Comparison of ENCODE assay signal across 8 cellular contexts in genomic region chr14:68926236-68926635, GRCh38. TPM values are rescaled to one million over a fixed set of nuclear protein-coding genes. Genes with fewer than 3 reads are reported as not detected.
A peak's percentile ranks its signal among the peaks of the same experiment; 100 is the strongest.
DNase-seq lines count a peak whose midpoint lies in the region; ATAC-seq and TF ChIP-seq lines count a peak whose summit lies in the region.

No MANE protein-coding gene starts in this region.

- H3K9me3 ChIP-seq in HCT116 (ENCODE audit: control insufficient read depth in 1 of 2, insufficient read depth in 1 of 2, low read depth in 1 of 2, low read length in 2 of 2) (peaks cover 5 to 9% of the 10 kb centered on the region in 2 experiments; a peak in 2 of 4 replicates), ascending aorta (no peaks in the 10 kb centered on the region), liver (ENCODE audit: control insufficient read depth in 4 of 4, low read length in 3 of 4) (no peaks in the 10 kb centered on the region), Peyer's patch (no peaks in the 10 kb centered on the region), lower lobe of right lung (no peaks in the 10 kb centered on the region)

- POLR2A ChIA-PET in HCT116 (lab: Charles Lee) (no interaction called here), HEK293T (lab: Yijun Ruan, JAX) (no interaction called here)

- no peak for TF ChIP-seq RAD21 in HCT116 (IDR thresholded peaks at IDR 0.05; ENCODE audit: low read depth)
- peak in 1 of 2 donors; percentile 45 for TF ChIP-seq RAD21 in liver (IDR thresholded peaks at IDR 0.05)

- H3K4me1 Mint-ChIP-seq in CD14-positive monocyte: peaks cover 87% of the 10 kb centered on the region

- no peaks in the 10 kb centered on the region for H3K9me2 ChIP-seq in HCT116 (ENCODE audit: insufficient read depth)

- intact Hi-C loops in CD14-positive monocyte (cut with micrococcal nuclease): loop anchor here in 1 of 2 donors (10.0 kb wide), 1 partner anchor 241 kb away; no protein-coding TSS in a partner anchor
- intact Hi-C loops in HCT116 (cut with micrococcal nuclease): no loop called here
- intact Hi-C loops in ascending aorta (cut with DNase I): no loop called here
- intact Hi-C loops in lower lobe of right lung (cut with DNase I): no loop called here

- H3K27ac Mint-ChIP-seq in CD14-positive monocyte: peak overlapping the region in 6 of 7 donors; percentile 57 to 97 (median 86)

- H3K27me3 Mint-ChIP-seq in CD14-positive monocyte (ENCODE audit: low read depth in 3 of 3): no peaks in the 10 kb centered on the region

- H3K36me3 ChIP-seq in HCT116 (ENCODE audit: control insufficient read depth in 1 of 2, insufficient read depth in 2 of 2, low read length in 2 of 2) (peaks cover 0 to 21% of the 10 kb centered on the region in 2 experiments; a peak in 1 of 4 replicates), ascending aorta (peaks cover 10 to 37% of the 10 kb centered on the region in 2 donors), liver (ENCODE audit: control insufficient read depth in 4 of 4, insufficient read depth in 3 of 4, low read depth in 1 of 4, low read length in 3 of 4) (peaks cover 0 to 4% (median 3%) of the 10 kb centered on the region in 4 donors), Peyer's patch (peaks cover 0 to 5% (median 0%) of the 10 kb centered on the region in 3 donors), lower lobe of right lung (peaks cover 11% of the 10 kb centered on the region)

- peaks cover 60% of the 10 kb centered on the region for H3K79me2 ChIP-seq in HCT116 (ENCODE audit: insufficient read depth, low read length)

- CTCF ChIA-PET in HCT116 (lab: Charles Lee) (no interaction called here), HEK293T (lab: Yijun Ruan, JAX) (interaction anchor here (1.4 kb wide), 1 partner anchor 33 kb away, joined by 4 read pairs; no protein-coding TSS in a partner anchor)

- no TSS peak for BruUV-seq in HCT116 (replicated peaks; lab: Mats Ljungman, UMichigan)

- ATAC-seq in HCT116 (no peak), lower lobe of right lung (no peak), GM19324 (IDR thresholded peaks at IDR 0.05; ENCODE audit: low FRiP score, unreplicated experiment) (no peak)

- WGBS in liver: 91% methylated on average over 1 of the region's 1 CpG

- H3K4me2 ChIP-seq in HCT116 (ENCODE audit: low read length): no peak overlapping the region

- peaks cover 4 to 20% (median 9%) of the 10 kb centered on the region in 7 donors for H3K9me3 Mint-ChIP-seq in CD14-positive monocyte

- RAD21 ChIA-PET in HCT116 (lab: Charles Lee; ENCODE audit: low non-redundant PET in 1 of 2, low total read pairs in 2 of 2, uncharacterized antibody in 2 of 2, unreplicated experiment in 2 of 2): no interaction called here

- TF ChIP-seq CTCF in CD14-positive monocyte (IDR thresholded peaks at IDR 0.05): peak; percentile 68
- TF ChIP-seq CTCF in HCT116 (IDR thresholded peaks at IDR 0.05 in 2 of 3, conservative IDR thresholded peaks at IDR 0.05 in 1 of 3; ENCODE audit: borderline replicate concordance in 1 of 3, insufficient read depth in 1 of 3, low read depth in 2 of 3, low read length in 2 of 3): peak in 2 of 3 experiments; percentile 60 to 72; a peak in 4 of 6 replicates
- TF ChIP-seq CTCF in ascending aorta (IDR thresholded peaks at IDR 0.05): peak; percentile 10 to 40 (median 28)
- TF ChIP-seq CTCF in liver (IDR thresholded peaks at IDR 0.05; ENCODE audit: low read depth, low read length, missing input control): peak; percentile 39
- peak in 2 of 6 experiments; percentile 16 to 26 for TF ChIP-seq CTCF in Peyer's patch (IDR thresholded peaks at IDR 0.05)
- no peak for TF ChIP-seq CTCF in lower lobe of right lung (IDR thresholded peaks at IDR 0.05)

- H3K27ac ChIP-seq in HCT116 (ENCODE audit: low read depth, low read length) (no peak overlapping the region), ascending aorta (peak overlapping the region; percentile 89 to 93), liver (ENCODE audit: low read depth in 1 of 2, low read length in 2 of 2) (peak overlapping the region; percentile 11 to 29), Peyer's patch (peak overlapping the region in 1 of 4 donors; percentile 75), lower lobe of right lung (no peak overlapping the region)

- H3K4me1 ChIP-seq in HCT116 (ENCODE audit: control insufficient read depth in 1 of 2, insufficient read depth in 2 of 2, low read length in 2 of 2) (peaks cover 0 to 5% of the 10 kb centered on the region in 2 experiments; a peak in 1 of 4 replicates), ascending aorta (peaks cover 28 to 76% of the 10 kb centered on the region in 2 donors), liver (ENCODE audit: control insufficient read depth in 4 of 4, insufficient read depth in 4 of 4, low read length in 3 of 4) (peaks cover 3 to 27% (median 18%) of the 10 kb centered on the region in 4 donors), Peyer's patch (peaks cover 0 to 15% (median 0%) of the 10 kb centered on the region in 4 donors), lower lobe of right lung (peaks cover 32% of the 10 kb centered on the region)

- DNase-seq in CD14-positive monocyte (ENCODE audit: low spot score) (no peak), HCT116 (ENCODE audit: low read depth, low spot score) (no peak), ascending aorta (ENCODE audit: low spot score in 2 of 2) (no peak), HEK293T (ENCODE audit: extremely low spot score) (no peak), Peyer's patch (no peak), lower lobe of right lung (no peak)

- no peak overlapping the region for H3K4me3 Mint-ChIP-seq in CD14-positive monocyte

- TF ChIP-seq POLR2A in HCT116 (IDR thresholded peaks at IDR 0.05; ENCODE audit: borderline replicate concordance, extremely low read depth, insufficient read depth, insufficient read length) (no peak), Peyer's patch (IDR thresholded peaks at IDR 0.05) (no peak)

- H3K27me3 ChIP-seq in HCT116 (ENCODE audit: insufficient read depth, low read length) (no peaks in the 10 kb centered on the region), ascending aorta (no peaks in the 10 kb centered on the region), liver (ENCODE audit: control insufficient read depth in 4 of 4, insufficient read depth in 4 of 4, low read length in 3 of 4) (no peaks in the 10 kb centered on the region), Peyer's patch (no peaks in the 10 kb centered on the region), lower lobe of right lung (ENCODE audit: low read depth) (no peaks in the 10 kb centered on the region)

- H2AFZ ChIP-seq in HCT116 (ENCODE audit: low read depth, low read length, poor library complexity, severe bottlenecking): no peak overlapping the region

- 0 out of 2 replicates have a peak, but pooled peaks cover 3% of the 10 kb centered on the region for H4K20me1 ChIP-seq in HCT116 (ENCODE audit: insufficient read depth)

- peaks cover 35 to 54% of the 10 kb centered on the region in 2 donors for H3K36me3 Mint-ChIP-seq in CD14-positive monocyte

- H3K9ac ChIP-seq in HCT116 (ENCODE audit: low read length) (no peak overlapping the region), liver (ENCODE audit: low read depth in 1 of 2, low read length in 2 of 2) (no peak overlapping the region)

- H3K4me3 ChIP-seq in HCT116 (replicated peaks in 1 of 2; ENCODE audit: low read depth in 1 of 2, low read length in 2 of 2) (no peak overlapping the region), ascending aorta (no peak overlapping the region), liver (ENCODE audit: low read depth in 1 of 3, low read length in 3 of 3) (no peak overlapping the region), Peyer's patch (no peak overlapping the region), lower lobe of right lung (no peak overlapping the region)

TF ChIP-seq in HCT116, 20 proteins besides CTCF, POLR2A, EP300 and RAD21:
- TF ChIP-seq YY1 (IDR thresholded peaks at IDR 0.05; ENCODE audit: extremely low read depth, insufficient replicate concordance, low read depth, low read length) (no peak), CBX3 (IDR thresholded peaks at IDR 0.05; ENCODE audit: low read depth) (peak; percentile 66; the same call in 1 of the 2 replicates)
TF ChIP-seq in HCT116: peak in this region for 1.

TF ChIP-seq in liver, 16 proteins besides CTCF, POLR2A, EP300 and RAD21 (continues in another document):
- no peak for TF ChIP-seq JUND (IDR thresholded peaks at IDR 0.05)
- no peak for TF ChIP-seq ZBTB33 (IDR thresholded peaks at IDR 0.05)
- TF ChIP-seq HNF4A (conservative IDR thresholded peaks at IDR 0.05): no peak

TF ChIP-seq in HEK293T, 16 proteins besides CTCF, POLR2A, EP300 and RAD21:
- no peak for TF ChIP-seq HDGF (IDR thresholded peaks at IDR 0.05; ENCODE audit: borderline replicate concordance)
- TF ChIP-seq L3MBTL2 (conservative IDR thresholded peaks at IDR 0.05): no peak
- no peak for TF ChIP-seq CTBP1 (IDR thresholded peaks at IDR 0.05; ENCODE audit: borderline replicate concordance)
- TF ChIP-seq ZNF384 (IDR thresholded peaks at IDR 0.05): no peak
- TF ChIP-seq SP1 (IDR thresholded peaks at IDR 0.05): no peak
- no peak for TF ChIP-seq BHLHE40 (IDR thresholded peaks at IDR 0.05; ENCODE audit: borderline replicate concordance)
- TF ChIP-seq NFRKB (IDR thresholded peaks at IDR 0.05): no peak
- no peak for TF ChIP-seq TARDBP (IDR thresholded peaks at IDR 0.05)
- TF ChIP-seq, protein P1, sequence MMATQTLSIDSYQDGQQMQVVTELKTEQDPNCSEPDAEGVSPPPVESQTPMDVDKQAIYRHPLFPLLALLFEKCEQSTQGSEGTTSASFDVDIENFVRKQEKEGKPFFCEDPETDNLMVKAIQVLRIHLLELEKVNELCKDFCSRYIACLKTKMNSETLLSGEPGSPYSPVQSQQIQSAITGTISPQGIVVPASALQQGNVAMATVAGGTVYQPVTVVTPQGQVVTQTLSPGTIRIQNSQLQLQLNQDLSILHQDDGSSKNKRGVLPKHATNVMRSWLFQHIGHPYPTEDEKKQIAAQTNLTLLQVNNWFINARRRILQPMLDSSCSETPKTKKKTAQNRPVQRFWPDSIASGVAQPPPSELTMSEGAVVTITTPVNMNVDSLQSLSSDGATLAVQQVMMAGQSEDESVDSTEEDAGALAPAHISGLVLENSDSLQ (IDR thresholded peaks at IDR 0.05): no peak
- TF ChIP-seq ARNT (IDR thresholded peaks at IDR 0.05): no peak
- TF ChIP-seq SUZ12 (IDR thresholded peaks at IDR 0.05): no peak
- no peak for TF ChIP-seq FOXA1 (IDR thresholded peaks at IDR 0.05)
- TF ChIP-seq FOXK2 (IDR thresholded peaks at IDR 0.05): no peak
- no peak for TF ChIP-seq FOXM1 (IDR thresholded peaks at IDR 0.05; ENCODE audit: borderline replicate concordance)
- TF ChIP-seq ELF4 (IDR thresholded peaks at IDR 0.05): no peak
- TF ChIP-seq LEF1 (IDR thresholded peaks at IDR 0.05; ENCODE audit: borderline replicate concordance): no peak

RNA-seq across cellular contexts. Expression of gene ACTN1, which starts 52.9 kb away (rescaled TPM):
- polyA plus RNA-seq in CD14-positive monocyte: 10 to 100 TPM; 41.4 to 75.0 TPM
- total RNA-seq in HCT116 (2021; ENCODE audit: unreplicated experiment): 123 TPM
- 134 and 167 TPM in 2 replicates for polyA plus RNA-seq in HCT116 (2012)
- 814 TPM for total RNA-seq in ascending aorta
- total RNA-seq in liver: 100 to 1,000 TPM in 1 of 2 donors, 10 to 100 TPM in 1; 55.4 to 100 TPM
- polyA plus RNA-seq in liver: 10 to 100 TPM; 36.2 to 70.7 TPM
- 100 to 1,000 TPM in 1 of 4 donors, 10 to 100 TPM in 3; 40.3 to 585 (median 80.1) TPM for total RNA-seq in Peyer's patch
- 124 TPM for total RNA-seq in lower lobe of right lung

Comparison
In these comparisons a context has a peak if more than half of its experiments do, and no peak if none do; other contexts are left out.
1. H3K27ac ChIP-seq: peak in ascending aorta (2 of 2) and liver (2 of 2); none in HCT116 (single experiment) and lower lobe of right lung (single experiment).